Comparison of ENCODE assay signal across 8 cellular contexts in the genomic region with DNA sequence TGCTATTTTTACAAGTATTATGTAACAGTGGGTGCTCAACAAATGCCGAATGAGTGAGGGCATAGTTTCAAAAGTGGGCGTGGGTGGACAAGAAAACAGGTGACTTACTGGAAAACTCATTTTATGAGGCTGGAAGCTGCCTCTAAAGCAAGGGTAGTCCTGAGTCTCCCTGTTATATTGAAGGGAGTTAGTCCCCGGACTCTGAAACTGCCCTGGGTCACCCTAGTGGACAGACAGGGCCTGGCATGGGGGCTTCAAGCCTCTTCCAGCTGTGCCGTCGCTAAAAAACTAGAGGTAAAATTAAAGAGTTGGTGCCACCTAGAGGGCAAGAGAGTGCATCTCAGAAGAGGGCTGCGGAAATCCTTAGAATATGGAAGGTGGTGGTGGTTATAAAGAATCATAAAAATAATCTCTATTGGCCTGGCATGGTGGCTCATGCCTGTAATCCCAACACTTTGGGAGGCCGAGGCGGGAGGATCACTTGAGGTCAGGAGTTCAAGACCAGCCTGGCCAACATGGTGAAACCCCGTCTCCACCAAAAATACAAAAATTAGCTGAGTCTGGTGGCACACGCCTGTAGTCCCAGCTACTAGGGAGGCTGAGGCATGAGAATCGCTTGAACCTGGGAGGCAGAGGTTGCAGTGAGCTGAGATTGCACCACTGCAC. TPM values are rescaled to one million over a fixed set of nuclear protein-coding genes. Genes with fewer than 3 reads are reported as not detected.
DNase-seq lines count a peak whose midpoint lies in the region; ATAC-seq, FAIRE-seq and TF ChIP-seq lines count a peak whose summit lies in the region.
"Not testable (repeated sequence)": the region's sequence is repeated elsewhere in the genome, so short reads cannot be mapped to it uniquely, and the experiment has no call there.

No MANE protein-coding gene starts in this region.

- H3K9me3 Mint-ChIP-seq in activated T-helper 2 cell treated with anti-CD3 and anti-CD28 coated beads, Interferon-gamma antibody, Interleukin-2, Interleukin-4, amounts not matched to agents 10 μg/mL and 5 μg/mL and 100 μg/mL, durations not matched to agents 14 hours and 24 hours and 36 hours; natural killer cell treated with Interleukin-12 subunit alpha and Interleukin-12 subunit beta and Interleukin-15 and Interleukin-18, amount 100 ng/mL, for 72 hours: not testable (repeated sequence)

- H3K9me3 ChIP-seq in SJCRH30 (replicated peaks), result not testable (repeated sequence)

- not testable (repeated sequence) for H3K27me3 Mint-ChIP-seq in activated T-helper 2 cell treated with anti-CD3 and anti-CD28 coated beads, Interferon-gamma antibody, Interleukin-2, Interleukin-4, amounts not matched to agents 10 μg/mL and 5 μg/mL and 100 μg/mL, durations not matched to agents 14 hours and 24 hours and 36 hours (ENCODE audit: low read depth); natural killer cell treated with Interleukin-12 subunit alpha and Interleukin-12 subunit beta and Interleukin-15 and Interleukin-18, amount 100 ng/mL, for 72 hours

- not testable (repeated sequence) for H3K4me3 Mint-ChIP-seq in activated T-helper 2 cell treated with anti-CD3 and anti-CD28 coated beads, Interferon-gamma antibody, Interleukin-2, Interleukin-4, amounts not matched to agents 10 μg/mL and 5 μg/mL and 100 μg/mL, durations not matched to agents 14 hours and 24 hours and 36 hours (ENCODE audit: low read depth); natural killer cell treated with Interleukin-12 subunit alpha and Interleukin-12 subunit beta and Interleukin-15 and Interleukin-18, amount 100 ng/mL, for 72 hours

- H3K36me3 Mint-ChIP-seq in activated T-helper 2 cell treated with anti-CD3 and anti-CD28 coated beads, Interferon-gamma antibody, Interleukin-2, Interleukin-4, amounts not matched to agents 10 μg/mL and 5 μg/mL and 100 μg/mL, durations not matched to agents 14 hours and 24 hours and 36 hours (ENCODE audit: low read depth), result peaks cover 13% of the 10 kb centered on the region
- not testable (repeated sequence) for H3K36me3 Mint-ChIP-seq in natural killer cell treated with Interleukin-12 subunit alpha and Interleukin-12 subunit beta and Interleukin-15 and Interleukin-18, amount 100 ng/mL, for 72 hours

- H3K4me1 Mint-ChIP-seq in activated T-helper 2 cell treated with anti-CD3 and anti-CD28 coated beads, Interferon-gamma antibody, Interleukin-2, Interleukin-4, amounts not matched to agents 10 μg/mL and 5 μg/mL and 100 μg/mL, durations not matched to agents 14 hours and 24 hours and 36 hours (ENCODE audit: low read depth), result peaks cover 31% of the 10 kb centered on the region
- H3K4me1 Mint-ChIP-seq in natural killer cell treated with Interleukin-12 subunit alpha and Interleukin-12 subunit beta and Interleukin-15 and Interleukin-18, amount 100 ng/mL, for 72 hours (ENCODE audit: low read depth in 2 of 2), result peaks cover 28 to 35% of the 10 kb centered on the region in 2 donors

- FAIRE-seq in H54 (lab: Jason Lieb, UNC), result peak; percentile 23

- DNase-seq in DMS79 (lab: John Stamatoyannopoulos, UW), result peak; percentile 73
- DNase-seq in H54 (ENCODE audit: insufficient read length, low spot score), result peak; percentile 86
- peak; percentile 87 for DNase-seq in NCI-H1092 treated with DMSO at 0.1 percent for 48 hours (lab: John Stamatoyannopoulos, UW)
- peak; percentile 90 to 95 for DNase-seq in SJCRH30
- DNase-seq in activated T-helper 2 cell treated with anti-CD3 and anti-CD28 coated beads, Interferon-gamma antibody, Interleukin-2, Interleukin-4, amounts not matched to agents 10 μg/mL and 5 μg/mL and 100 μg/mL, durations not matched to agents 14 hours and 24 hours and 36 hours (ENCODE audit: low spot score), result peak; percentile 73
- peak; percentile 91 for DNase-seq in fibroblast of mammary gland (ENCODE audit: low read depth)
- peak; percentile 84 for DNase-seq in natural killer cell treated with Interleukin-12 subunit alpha and Interleukin-12 subunit beta and Interleukin-15 and Interleukin-18, amount 100 ng/mL, for 72 hours (ENCODE audit: low spot score)
- DNase-seq in stimulated activated CD8-positive, alpha-beta memory T cell treated with anti-CD3 and anti-CD28 coated beads, Interleukin-7, amount 100 ng/mL, for 4 hours (ENCODE audit: low read depth in 2 of 2), result peak; percentile 52 to 54

- not testable (repeated sequence) for H3K4me1 ChIP-seq in SJCRH30

- intact Hi-C loops in activated T-helper 2 cell treated with anti-CD3 and anti-CD28 coated beads, Interferon-gamma antibody, Interleukin-2, Interleukin-4, amounts not matched to agents 10 μg/mL and 5 μg/mL and 100 μg/mL, durations not matched to agents 14 hours and 24 hours and 36 hours (cut with micrococcal nuclease), result loop anchor here (1.0 to 5.0 kb wide), 2 partner anchors 84 to 368 kb away; a partner anchor contains a TSS

- peak; percentile 75 to 82 for ATAC-seq in natural killer cell treated with Interleukin-12 subunit alpha and Interleukin-12 subunit beta and Interleukin-15 and Interleukin-18, amount 100 ng/mL, for 72 hours

- not testable (repeated sequence) for H3K27ac ChIP-seq in SJCRH30

- TF ChIP-seq CTCF in fibroblast of mammary gland (conservative IDR thresholded peaks at IDR 0.05; ENCODE audit: control insufficient read depth, insufficient read depth, low read depth, low read length), result peak; percentile 97

- not testable (repeated sequence) for H3K27me3 ChIP-seq in SJCRH30

- peak overlapping the region; percentile 48 for H3K27ac Mint-ChIP-seq in activated T-helper 2 cell treated with anti-CD3 and anti-CD28 coated beads, Interferon-gamma antibody, Interleukin-2, Interleukin-4, amounts not matched to agents 10 μg/mL and 5 μg/mL and 100 μg/mL, durations not matched to agents 14 hours and 24 hours and 36 hours
- peak overlapping the region in 1 of 2 donors; percentile 77 for H3K27ac Mint-ChIP-seq in natural killer cell treated with Interleukin-12 subunit alpha and Interleukin-12 subunit beta and Interleukin-15 and Interleukin-18, amount 100 ng/mL, for 72 hours

- H3K36me3 ChIP-seq in SJCRH30, result not testable (repeated sequence)

- not testable (repeated sequence) for H3K4me3 ChIP-seq in SJCRH30; fibroblast of mammary gland (ENCODE audit: control insufficient read depth, low read depth, low read length)

- TF ChIP-seq POLR2A in H54 (IDR thresholded peaks at IDR 0.05; ENCODE audit: low read depth, low read length), result not testable (repeated sequence)

RNA-seq across cellular contexts. Expression of a gene that starts 3.6 kb away (rescaled TPM):
- total RNA-seq in SJCRH30 (2014; rRNA removed; shearing (Covaris generic)), result 87.3 and 89.5 TPM in 2 replicates
- total RNA-seq in activated T-helper 2 cell treated with anti-CD3 and anti-CD28 coated beads, Interferon-gamma antibody, Interleukin-2, Interleukin-4, amounts not matched to agents 10 μg/mL and 5 μg/mL and 100 μg/mL, durations not matched to agents 14 hours and 24 hours and 36 hours, result 182 and 187 TPM in 2 replicates
- total RNA-seq in natural killer cell treated with Interleukin-12 subunit alpha and Interleukin-12 subunit beta and Interleukin-15 and Interleukin-18, amount 100 ng/mL, for 72 hours, result 100 to 1,000 TPM; 203 to 236 TPM

RNA-seq across cellular contexts. Expression of a gene that starts 32.9 kb away (rescaled TPM):
- total RNA-seq in SJCRH30 (2014; rRNA removed; shearing (Covaris generic)), result 29.1 and 30.7 TPM in 2 replicates
- total RNA-seq in activated T-helper 2 cell treated with anti-CD3 and anti-CD28 coated beads, Interferon-gamma antibody, Interleukin-2, Interleukin-4, amounts not matched to agents 10 μg/mL and 5 μg/mL and 100 μg/mL, durations not matched to agents 14 hours and 24 hours and 36 hours, result 63.6 and 70.7 TPM in 2 replicates
- total RNA-seq in natural killer cell treated with Interleukin-12 subunit alpha and Interleukin-12 subunit beta and Interleukin-15 and Interleukin-18, amount 100 ng/mL, for 72 hours, result 10 to 100 TPM; 49.2 to 52.5 TPM
